ENCODE assay signal across 1 cellular context in the genomic region with DNA sequence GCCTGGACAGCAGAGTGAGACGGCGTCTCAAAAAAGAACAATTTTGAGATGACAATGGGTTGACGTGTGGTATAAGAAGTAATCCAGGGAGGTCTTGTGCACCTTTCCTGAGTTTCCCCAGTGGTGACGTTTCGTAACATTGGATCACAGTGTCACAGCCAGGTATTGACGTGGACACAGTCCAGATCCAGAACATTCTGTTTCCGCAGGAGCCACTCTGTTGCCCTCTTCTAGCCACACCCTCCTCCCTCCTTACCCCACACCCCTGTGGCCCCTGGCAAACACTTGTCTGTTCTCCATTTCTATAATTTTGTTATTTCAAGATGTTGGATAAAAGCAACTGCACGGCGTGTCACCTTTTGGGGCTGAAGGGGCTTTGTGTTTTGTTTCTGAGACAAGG.
TF ChIP-seq lines count a peak whose summit lies in the region.

No MANE protein-coding gene starts in this region.

TF ChIP-seq in endothelial cell of umbilical vein, 7 proteins besides CTCF, POLR2A, EP300 and RAD21:
- TF ChIP-seq GATA2 (IDR thresholded peaks at IDR 0.05; ENCODE audit: insufficient read depth, insufficient read length, low read depth, low read length) (no peak), FOS (IDR thresholded peaks at IDR 0.05; ENCODE audit: borderline replicate concordance, insufficient read depth, low read length) (no peak), EZH2 (IDR thresholded peaks at IDR 0.05; ENCODE audit: borderline replicate concordance, low read depth, low read length, severe bottlenecking) (no peak), MYC (IDR thresholded peaks at IDR 0.05; ENCODE audit: low read depth, low read length) (no peak), JUN (IDR thresholded peaks at IDR 0.05; ENCODE audit: borderline replicate concordance, insufficient read depth, insufficient read length, low read depth) (no peak), POLR2AphosphoS5 (IDR thresholded peaks at IDR 0.05; ENCODE audit: insufficient read depth, low read depth, low read length) (no peak)
- TF ChIP-seq, protein P1, sequence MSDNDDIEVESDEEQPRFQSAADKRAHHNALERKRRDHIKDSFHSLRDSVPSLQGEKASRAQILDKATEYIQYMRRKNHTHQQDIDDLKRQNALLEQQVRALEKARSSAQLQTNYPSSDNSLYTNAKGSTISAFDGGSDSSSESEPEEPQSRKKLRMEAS (IDR thresholded peaks at IDR 0.05; ENCODE audit: insufficient read depth, insufficient read length): no peak
TF ChIP-seq in endothelial cell of umbilical vein: peak in this region for 0.
